2 cellular contexts compared by ENCODE assay signal in the genomic region with DNA sequence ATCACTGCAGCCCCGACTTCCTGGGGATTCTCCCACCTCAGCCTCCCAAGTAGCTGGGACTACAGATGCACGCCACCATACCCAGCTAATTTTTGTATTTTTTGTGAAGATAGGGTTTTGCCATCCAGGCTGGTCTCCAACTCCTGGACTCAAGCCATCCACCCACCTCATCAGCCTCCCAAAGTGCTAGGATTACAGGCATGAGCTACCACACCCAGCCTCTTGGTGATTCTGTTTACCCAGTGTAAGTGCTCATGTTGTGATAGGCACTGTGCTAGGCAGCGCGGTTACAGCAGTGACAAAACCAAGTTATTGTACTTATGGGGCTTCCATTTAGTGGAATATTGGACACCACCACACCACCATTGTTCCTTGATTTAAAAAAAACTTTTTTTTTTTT.
TF ChIP-seq lines count a peak whose summit lies in the region.

No MANE protein-coding gene starts in this region.

TF ChIP-seq in HEK293, 187 proteins besides CTCF, POLR2A, EP300 and RAD21:
- no peak for TF ChIP-seq WT1 (tag by site-specific recombination; IDR thresholded peaks at IDR 0.05)
- peak; percentile 90 for TF ChIP-seq KLF1 (tag by site-specific recombination; IDR thresholded peaks at IDR 0.05)
- TF ChIP-seq ZNF558 (tag by site-specific recombination; IDR thresholded peaks at IDR 0.05), result no peak
- TF ChIP-seq, protein P1, sequence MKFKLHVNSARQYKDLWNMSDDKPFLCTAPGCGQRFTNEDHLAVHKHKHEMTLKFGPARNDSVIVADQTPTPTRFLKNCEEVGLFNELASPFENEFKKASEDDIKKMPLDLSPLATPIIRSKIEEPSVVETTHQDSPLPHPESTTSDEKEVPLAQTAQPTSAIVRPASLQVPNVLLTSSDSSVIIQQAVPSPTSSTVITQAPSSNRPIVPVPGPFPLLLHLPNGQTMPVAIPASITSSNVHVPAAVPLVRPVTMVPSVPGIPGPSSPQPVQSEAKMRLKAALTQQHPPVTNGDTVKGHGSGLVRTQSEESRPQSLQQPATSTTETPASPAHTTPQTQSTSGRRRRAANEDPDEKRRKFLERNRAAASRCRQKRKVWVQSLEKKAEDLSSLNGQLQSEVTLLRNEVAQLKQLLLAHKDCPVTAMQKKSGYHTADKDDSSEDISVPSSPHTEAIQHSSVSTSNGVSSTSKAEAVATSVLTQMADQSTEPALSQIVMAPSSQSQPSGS (tag by site-specific recombination; IDR thresholded peaks at IDR 0.05; ENCODE audit: low read depth), result no peak
- peak; percentile 35; the same call in 1 of the 2 replicates for TF ChIP-seq EGR2 (tag by site-specific recombination; IDR thresholded peaks at IDR 0.05; ENCODE audit: low read depth)
- no peak for TF ChIP-seq ZBTB8A (tag by site-specific recombination; IDR thresholded peaks at IDR 0.05)
- no peak for TF ChIP-seq ZNF23 (tag by site-specific recombination; IDR thresholded peaks at IDR 0.05; ENCODE audit: borderline replicate concordance)
- TF ChIP-seq ZNF155 (tag by site-specific recombination; IDR thresholded peaks at IDR 0.05), result no peak
- TF ChIP-seq, protein P2, sequence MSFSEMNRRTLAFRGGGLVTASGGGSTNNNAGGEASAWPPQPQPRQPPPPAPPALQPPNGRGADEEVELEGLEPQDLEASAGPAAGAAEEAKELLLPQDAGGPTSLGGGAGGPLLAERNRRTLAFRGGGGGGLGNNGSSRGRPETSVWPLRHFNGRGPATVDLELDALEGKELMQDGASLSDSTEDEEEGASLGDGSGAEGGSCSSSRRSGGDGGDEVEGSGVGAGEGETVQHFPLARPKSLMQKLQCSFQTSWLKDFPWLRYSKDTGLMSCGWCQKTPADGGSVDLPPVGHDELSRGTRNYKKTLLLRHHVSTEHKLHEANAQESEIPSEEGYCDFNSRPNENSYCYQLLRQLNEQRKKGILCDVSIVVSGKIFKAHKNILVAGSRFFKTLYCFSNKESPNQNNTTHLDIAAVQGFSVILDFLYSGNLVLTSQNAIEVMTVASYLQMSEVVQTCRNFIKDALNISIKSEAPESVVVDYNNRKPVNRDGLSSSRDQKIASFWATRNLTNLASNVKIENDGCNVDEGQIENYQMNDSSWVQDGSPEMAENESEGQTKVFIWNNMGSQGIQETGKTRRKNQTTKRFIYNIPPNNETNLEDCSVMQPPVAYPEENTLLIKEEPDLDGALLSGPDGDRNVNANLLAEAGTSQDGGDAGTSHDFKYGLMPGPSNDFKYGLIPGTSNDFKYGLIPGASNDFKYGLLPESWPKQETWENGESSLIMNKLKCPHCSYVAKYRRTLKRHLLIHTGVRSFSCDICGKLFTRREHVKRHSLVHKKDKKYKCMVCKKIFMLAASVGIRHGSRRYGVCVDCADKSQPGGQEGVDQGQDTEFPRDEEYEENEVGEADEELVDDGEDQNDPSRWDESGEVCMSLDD (tag by site-specific recombination; IDR thresholded peaks at IDR 0.05), result no peak
- TF ChIP-seq, protein P3, sequence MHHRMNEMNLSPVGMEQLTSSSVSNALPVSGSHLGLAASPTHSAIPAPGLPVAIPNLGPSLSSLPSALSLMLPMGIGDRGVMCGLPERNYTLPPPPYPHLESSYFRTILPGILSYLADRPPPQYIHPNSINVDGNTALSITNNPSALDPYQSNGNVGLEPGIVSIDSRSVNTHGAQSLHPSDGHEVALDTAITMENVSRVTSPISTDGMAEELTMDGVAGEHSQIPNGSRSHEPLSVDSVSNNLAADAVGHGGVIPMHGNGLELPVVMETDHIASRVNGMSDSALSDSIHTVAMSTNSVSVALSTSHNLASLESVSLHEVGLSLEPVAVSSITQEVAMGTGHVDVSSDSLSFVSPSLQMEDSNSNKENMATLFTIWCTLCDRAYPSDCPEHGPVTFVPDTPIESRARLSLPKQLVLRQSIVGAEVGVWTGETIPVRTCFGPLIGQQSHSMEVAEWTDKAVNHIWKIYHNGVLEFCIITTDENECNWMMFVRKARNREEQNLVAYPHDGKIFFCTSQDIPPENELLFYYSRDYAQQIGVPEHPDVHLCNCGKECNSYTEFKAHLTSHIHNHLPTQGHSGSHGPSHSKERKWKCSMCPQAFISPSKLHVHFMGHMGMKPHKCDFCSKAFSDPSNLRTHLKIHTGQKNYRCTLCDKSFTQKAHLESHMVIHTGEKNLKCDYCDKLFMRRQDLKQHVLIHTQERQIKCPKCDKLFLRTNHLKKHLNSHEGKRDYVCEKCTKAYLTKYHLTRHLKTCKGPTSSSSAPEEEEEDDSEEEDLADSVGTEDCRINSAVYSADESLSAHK (tag by site-specific recombination; IDR thresholded peaks at IDR 0.05), result no peak
- no peak for TF ChIP-seq HOXD13 (CRISPR knock-in tag; IDR thresholded peaks at IDR 0.05; ENCODE audit: borderline replicate concordance)
- 0 out of 2 replicates have a peak, but pooled peaks have one; percentile 26 for TF ChIP-seq ZBTB17 (tag by site-specific recombination; IDR thresholded peaks at IDR 0.05)
- no peak for TF ChIP-seq YY2 (tag by site-specific recombination; IDR thresholded peaks at IDR 0.05)
- TF ChIP-seq ZNF354C (tag by site-specific recombination; IDR thresholded peaks at IDR 0.05; ENCODE audit: borderline replicate concordance, low read depth), result no peak
- TF ChIP-seq ZNF768 (tag by site-specific recombination; IDR thresholded peaks at IDR 0.05), result no peak
- TF ChIP-seq ZFHX2 (tag by site-specific recombination; conservative IDR thresholded peaks at IDR 0.05), result 0 out of 2 replicates have a peak, but pooled peaks have one; percentile 39
- TF ChIP-seq ZNF549 (tag by site-specific recombination; IDR thresholded peaks at IDR 0.05), result no peak
- no peak for TF ChIP-seq ZNF777 (tag by site-specific recombination; IDR thresholded peaks at IDR 0.05; ENCODE audit: borderline replicate concordance)
- TF ChIP-seq ZNF626 (tag by site-specific recombination; IDR thresholded peaks at IDR 0.05), result no peak
- no peak for TF ChIP-seq ZNF747 (tag by site-specific recombination; IDR thresholded peaks at IDR 0.05)
- no peak for TF ChIP-seq ZNF184 (tag by site-specific recombination; IDR thresholded peaks at IDR 0.05)
- TF ChIP-seq SP3 (tag by site-specific recombination; IDR thresholded peaks at IDR 0.05), result no peak
TF ChIP-seq in HEK293: peak in this region for 4.

TF ChIP-seq in K562, 482 proteins besides CTCF, POLR2A, EP300 and RAD21:
- TF ChIP-seq, protein P4, sequence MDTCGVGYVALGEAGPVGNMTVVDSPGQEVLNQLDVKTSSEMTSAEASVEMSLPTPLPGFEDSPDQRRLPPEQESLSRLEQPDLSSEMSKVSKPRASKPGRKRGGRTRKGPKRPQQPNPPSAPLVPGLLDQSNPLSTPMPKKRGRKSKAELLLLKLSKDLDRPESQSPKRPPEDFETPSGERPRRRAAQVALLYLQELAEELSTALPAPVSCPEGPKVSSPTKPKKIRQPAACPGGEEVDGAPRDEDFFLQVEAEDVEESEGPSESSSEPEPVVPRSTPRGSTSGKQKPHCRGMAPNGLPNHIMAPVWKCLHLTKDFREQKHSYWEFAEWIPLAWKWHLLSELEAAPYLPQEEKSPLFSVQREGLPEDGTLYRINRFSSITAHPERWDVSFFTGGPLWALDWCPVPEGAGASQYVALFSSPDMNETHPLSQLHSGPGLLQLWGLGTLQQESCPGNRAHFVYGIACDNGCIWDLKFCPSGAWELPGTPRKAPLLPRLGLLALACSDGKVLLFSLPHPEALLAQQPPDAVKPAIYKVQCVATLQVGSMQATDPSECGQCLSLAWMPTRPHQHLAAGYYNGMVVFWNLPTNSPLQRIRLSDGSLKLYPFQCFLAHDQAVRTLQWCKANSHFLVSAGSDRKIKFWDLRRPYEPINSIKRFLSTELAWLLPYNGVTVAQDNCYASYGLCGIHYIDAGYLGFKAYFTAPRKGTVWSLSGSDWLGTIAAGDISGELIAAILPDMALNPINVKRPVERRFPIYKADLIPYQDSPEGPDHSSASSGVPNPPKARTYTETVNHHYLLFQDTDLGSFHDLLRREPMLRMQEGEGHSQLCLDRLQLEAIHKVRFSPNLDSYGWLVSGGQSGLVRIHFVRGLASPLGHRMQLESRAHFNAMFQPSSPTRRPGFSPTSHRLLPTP (IDR thresholded peaks at IDR 0.05; ENCODE audit: borderline replicate concordance, extremely low read depth, insufficient read length), result no peak
- 0 out of 2 replicates have a peak, but pooled peaks have one; percentile 25 for TF ChIP-seq EGR1 (conservative IDR thresholded peaks at IDR 0.05)
